Comparison of ENCODE assay signal across 7 cellular contexts in the genomic region with DNA sequence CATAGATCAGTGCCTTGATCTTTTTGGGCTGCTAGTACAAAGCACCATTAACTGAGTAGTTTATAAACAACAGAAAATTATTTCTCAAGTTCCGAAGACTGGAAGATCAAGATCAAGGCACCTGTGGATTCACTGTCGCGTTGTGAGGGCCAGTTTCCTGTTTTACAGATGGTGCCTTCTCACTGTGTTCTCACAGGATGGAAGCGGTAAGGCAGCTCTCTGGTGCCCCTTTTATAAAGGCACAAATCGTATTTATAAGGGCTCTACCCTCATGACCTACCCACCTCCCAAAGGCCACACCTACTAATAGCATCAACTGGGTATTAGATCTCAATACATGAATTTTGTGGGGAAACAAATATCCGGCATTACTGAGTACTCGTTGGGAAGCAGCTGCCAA.
"Had no signal": no experiment of that assay in that cellular context is flagged by ENCODE, and none has a peak within 500 bp of the region (broad histone marks: within the 10 kb centered on the region; RNA-seq: fewer than 3 reads in every experiment).

No MANE protein-coding gene starts in this region.

- DNase-seq: GOT3, H9, HCEC 1CT had no signal

- FAIRE-seq: H54, HepG2 had no signal

- ATAC-seq: HepG2 had no signal

- H3K9ac ChIP-seq: KMS-11 had no signal

- H3K27ac ChIP-seq: HL-60, KMS-11 had no signal

- H3K4me2 ChIP-seq: KMS-11 had no signal
